ENCODE assay signal across 16 cellular contexts in genomic region chr6:133131621-133132020, GRCh38.
DNase-seq lines count a peak whose midpoint lies in the region; ATAC-seq lines count a peak whose summit lies in the region.
"Had no signal": no experiment of that assay in that cellular context is flagged by ENCODE, and none has a peak within 500 bp of the region (broad histone marks: within the 10 kb centered on the region; RNA-seq: fewer than 3 reads in every experiment).

No MANE protein-coding gene starts in this region.

- H3K9ac ChIP-seq in Karpas-422 (ENCODE audit: low read length), result no peak overlapping the region

- ATAC-seq in Right ventricle myocardium superior (ENCODE audit: poor library complexity) (peak; percentile 51), HG02970 (IDR thresholded peaks at IDR 0.05; ENCODE audit: low FRiP score, unreplicated experiment) (no peak), HG02885 (IDR thresholded peaks at IDR 0.05; ENCODE audit: poor library complexity, unreplicated experiment) (no peak)
- ATAC-seq: effector memory CD8-positive, alpha-beta T cell; stimulated activated effector memory CD8-positive, alpha-beta T cell treated with anti-CD3 and anti-CD28 coated beads, Interleukin-12 subunit alpha, Interleukin-12 subunit beta, amount 100 ng/mL, for 72 hours had no signal

- no peaks in the 10 kb centered on the region for H3K79me2 ChIP-seq in Karpas-422 (ENCODE audit: low read length)

- H3K4me2 ChIP-seq in Karpas-422 (ENCODE audit: low read depth, low read length, poor library complexity, severe bottlenecking), result no peak overlapping the region

- H3K9me3 ChIP-seq in neuron (ENCODE audit: low read length) (no peaks in the 10 kb centered on the region), Karpas-422 (ENCODE audit: low read length) (no peaks in the 10 kb centered on the region)
- H3K9me3 ChIP-seq: spleen, tibial nerve had no signal

- peak; percentile 45 for DNase-seq in NCI-H748 (lab: John Stamatoyannopoulos, UW; ENCODE audit: unreplicated experiment)
- no peak for DNase-seq in NCI-H748 treated with DMSO at 0.1 percent for 48 hours (lab: John Stamatoyannopoulos, UW)
- DNase-seq in Right ventricle myocardium superior, result no peak
- no peak for DNase-seq in NCI-H2227 treated with DMSO at 0.1 percent for 48 hours (lab: John Stamatoyannopoulos, UW)
- DNase-seq in Karpas-422, result no peak
- DNase-seq: activated CD4-positive, CD25-positive, alpha-beta regulatory T cell treated with anti-CD3 and anti-CD28 coated beads, Interleukin-2, amount 50 U/mL, for 72 hours; cerebellar nuclear complex; effector memory CD8-positive, alpha-beta T cell; Kasumi-1; spleen; T-helper 9 cell had no signal

- H3K36me3 ChIP-seq in neuron (ENCODE audit: insufficient read depth, low read length) (no peaks in the 10 kb centered on the region), Karpas-422 (ENCODE audit: insufficient read depth, low read length) (no peaks in the 10 kb centered on the region)
- H3K36me3 ChIP-seq: spleen, tibial nerve had no signal

- H3K27me3 ChIP-seq in neuron (ENCODE audit: insufficient read depth, low read length), result no peaks in the 10 kb centered on the region
- H3K27me3 ChIP-seq in Karpas-422 (ENCODE audit: low read length), result no peaks in the 10 kb centered on the region
- H3K27me3 ChIP-seq: spleen, tibial nerve had no signal

- H3K4me1 ChIP-seq in neuron (ENCODE audit: insufficient read depth, low read length) (peaks cover 22% of the 10 kb centered on the region), Karpas-422 (ENCODE audit: low read length) (no peaks in the 10 kb centered on the region)
- H3K4me1 ChIP-seq: spleen had no signal

- no peaks in the 10 kb centered on the region for H3K9me2 ChIP-seq in Karpas-422 (replicated peaks; ENCODE audit: insufficient read depth, low read length)

- H2AFZ ChIP-seq in neuron (ENCODE audit: low read depth, low read length), result peak overlapping the region; percentile 44
- no peak overlapping the region for H2AFZ ChIP-seq in Karpas-422 (ENCODE audit: low read length)

- intact Hi-C loops in Right ventricle myocardium superior (cut with DNase I), result loop anchor here (10.0 kb wide), 1 partner anchor 67 kb away; no protein-coding TSS in a partner anchor

- H4K20me1 ChIP-seq in Karpas-422 (ENCODE audit: insufficient read depth, low read depth, low read length), result no peaks in the 10 kb centered on the region

- H3K4me3 ChIP-seq in neuron (ENCODE audit: low read length) (no peak overlapping the region), Karpas-422 (ENCODE audit: low read length) (no peak overlapping the region)
- H3K4me3 ChIP-seq: spleen, tibial nerve had no signal

- H3K27ac ChIP-seq in Karpas-422 (ENCODE audit: low read length), result no peak overlapping the region
- H3K27ac ChIP-seq: spleen, tibial nerve had no signal
